Comparison of ENCODE assay signal across 25 cellular contexts in the genomic region with DNA sequence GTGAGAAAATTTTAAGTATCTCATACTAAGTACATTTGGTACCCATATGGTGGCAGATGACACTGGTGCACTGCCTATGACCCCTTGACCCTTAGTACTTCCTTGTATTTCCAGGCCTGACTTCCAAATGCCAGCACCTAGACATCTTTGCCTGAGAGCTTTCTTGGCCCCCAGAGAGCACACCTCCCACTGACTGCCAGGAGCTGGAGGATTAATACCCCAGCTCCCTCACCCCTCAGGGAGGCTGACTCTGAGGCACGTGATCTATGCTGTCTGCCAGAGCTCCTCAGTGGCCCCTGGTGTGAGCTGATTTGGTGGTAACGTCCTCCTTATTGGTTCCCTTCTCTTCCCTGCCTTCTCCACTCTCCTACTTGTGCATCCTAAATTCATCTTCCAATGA. TPM values are rescaled to one million over a fixed set of nuclear protein-coding genes. Genes with fewer than 3 reads are reported as not detected.
"Had no signal": no experiment of that assay in that cellular context is flagged by ENCODE, and none has a peak within 500 bp of the region (broad histone marks: within the 10 kb centered on the region; RNA-seq: fewer than 3 reads in every experiment).

No MANE protein-coding gene starts in this region.

- H3K27me3 ChIP-seq: ascending aorta, breast epithelium, cardiac muscle cell, colonic mucosa had no signal

- H3K27ac ChIP-seq: ascending aorta, breast epithelium, cardiac muscle cell, colonic mucosa had no signal

- H3K9me3 Mint-ChIP-seq: activated CD4-positive, alpha-beta memory T cell treated with anti-CD3 and anti-CD28 coated beads for 36 hours; activated CD4-positive, alpha-beta T cell treated with anti-CD3 and anti-CD28 coated beads, Interleukin-2, amount 10 ng/mL, durations not matched to agents 24 days and 14 days; activated naive CD4-positive, alpha-beta T cell treated with anti-CD3 and anti-CD28 coated beads, Interleukin-2, amount 10 ng/mL, durations not matched to agents 7 days and 5 days; activated naive CD4-positive, alpha-beta T cell treated with anti-CD3 and anti-CD28 coated beads, Interleukin-2, amount 50 U/mL, for 72 hours; activated naive CD8-positive, alpha-beta T cell treated with anti-CD3 and anti-CD28 coated beads, Interleukin-2, amount 10 ng/mL, durations not matched to agents 7 days and 5 days; activated T-cell treated with anti-CD3 and anti-CD28 coated beads, Interleukin-2, amount 50 U/mL, for 24 hours; activated T-cell treated with anti-CD3 and anti-CD28 coated beads, Interleukin-2, amount 50 U/mL, for 72 hours; brain had no signal

- DNase-seq: activated CD4-positive, alpha-beta memory T cell treated with anti-CD3 and anti-CD28 coated beads for 36 hours; activated CD4-positive, alpha-beta T cell treated with anti-CD3 and anti-CD28 coated beads for 36 hours; activated CD4-positive, alpha-beta T cell treated with anti-CD3 and anti-CD28 coated beads, Interleukin-2, amount 10 ng/mL, durations not matched to agents 24 days and 14 days; activated CD4-positive, CD25-positive, alpha-beta regulatory T cell; activated CD4-positive, CD25-positive, alpha-beta regulatory T cell treated with anti-CD3 and anti-CD28 coated beads, Interleukin-2, amount 50 U/mL, for 72 hours; activated CD8-positive, alpha-beta T cell treated with anti-CD3 and anti-CD28 coated beads, Interleukin-2, amount 10 ng/mL, durations not matched to agents 7 days and 5 days; activated gamma-delta T cell; activated naive CD4-positive, alpha-beta T cell; activated naive CD4-positive, alpha-beta T cell treated with anti-CD3 and anti-CD28 coated beads, Interleukin-2, amount 10 ng/mL, durations not matched to agents 7 days and 5 days; activated naive CD8-positive, alpha-beta T cell treated with anti-CD3 and anti-CD28 coated beads, Interleukin-2, amount 10 ng/mL, durations not matched to agents 7 days and 5 days; activated T-cell treated with anti-CD3 and anti-CD28 coated beads for 4 hours; activated T-cell treated with anti-CD3 and anti-CD28 coated beads, Interleukin-2, amount 50 U/mL, for 24 hours; activated T-cell treated with anti-CD3 and anti-CD28 coated beads, Interleukin-2, amount 50 U/mL, for 72 hours; central memory CD4-positive, alpha-beta T cell; cerebellar nuclear complex; colonic mucosa; effector CD8-positive, alpha-beta T cell; foreskin fibroblast; T-helper 2 cell had no signal

- H3K27ac Mint-ChIP-seq: activated CD4-positive, alpha-beta memory T cell treated with anti-CD3 and anti-CD28 coated beads for 36 hours; activated CD4-positive, alpha-beta T cell treated with anti-CD3 and anti-CD28 coated beads for 36 hours; activated CD4-positive, alpha-beta T cell treated with anti-CD3 and anti-CD28 coated beads, Interleukin-2, amount 10 ng/mL, durations not matched to agents 24 days and 14 days; activated CD8-positive, alpha-beta T cell treated with anti-CD3 and anti-CD28 coated beads, Interleukin-2, amount 10 ng/mL, durations not matched to agents 7 days and 5 days; activated naive CD4-positive, alpha-beta T cell treated with anti-CD3 and anti-CD28 coated beads, Interleukin-2, amount 10 ng/mL, durations not matched to agents 7 days and 5 days; activated naive CD4-positive, alpha-beta T cell treated with anti-CD3 and anti-CD28 coated beads, Interleukin-2, amount 50 U/mL, for 72 hours; activated naive CD8-positive, alpha-beta T cell treated with anti-CD3 and anti-CD28 coated beads, Interleukin-2, amount 10 ng/mL, durations not matched to agents 7 days and 5 days; activated T-cell treated with anti-CD3 and anti-CD28 coated beads, Interleukin-2, amount 50 U/mL, for 24 hours; activated T-cell treated with anti-CD3 and anti-CD28 coated beads, Interleukin-2, amount 50 U/mL, for 72 hours; brain had no signal

- H3K27me3 Mint-ChIP-seq: activated CD4-positive, alpha-beta memory T cell treated with anti-CD3 and anti-CD28 coated beads for 36 hours; activated CD4-positive, alpha-beta T cell treated with anti-CD3 and anti-CD28 coated beads for 36 hours; activated T-cell treated with anti-CD3 and anti-CD28 coated beads, Interleukin-2, amount 50 U/mL, for 24 hours had no signal

- H3K4me3 Mint-ChIP-seq: activated CD4-positive, alpha-beta memory T cell treated with anti-CD3 and anti-CD28 coated beads for 36 hours; activated CD4-positive, alpha-beta T cell treated with anti-CD3 and anti-CD28 coated beads for 36 hours; activated CD4-positive, alpha-beta T cell treated with anti-CD3 and anti-CD28 coated beads, Interleukin-2, amount 10 ng/mL, durations not matched to agents 24 days and 14 days; activated CD8-positive, alpha-beta T cell treated with anti-CD3 and anti-CD28 coated beads, Interleukin-2, amount 10 ng/mL, durations not matched to agents 7 days and 5 days; activated naive CD4-positive, alpha-beta T cell treated with anti-CD3 and anti-CD28 coated beads, Interleukin-2, amount 10 ng/mL, durations not matched to agents 7 days and 5 days; activated naive CD8-positive, alpha-beta T cell treated with anti-CD3 and anti-CD28 coated beads, Interleukin-2, amount 10 ng/mL, durations not matched to agents 7 days and 5 days; activated T-cell treated with anti-CD3 and anti-CD28 coated beads, Interleukin-2, amount 50 U/mL, for 24 hours; activated T-cell treated with anti-CD3 and anti-CD28 coated beads, Interleukin-2, amount 50 U/mL, for 72 hours; brain had no signal

- FAIRE-seq: frontal cortex had no signal

- H3K9me3 ChIP-seq: ascending aorta, breast epithelium, colonic mucosa had no signal

- H3K4me1 ChIP-seq: breast epithelium, colonic mucosa had no signal

- H3K4me1 Mint-ChIP-seq: activated CD4-positive, alpha-beta T cell treated with anti-CD3 and anti-CD28 coated beads for 36 hours; activated CD4-positive, alpha-beta T cell treated with anti-CD3 and anti-CD28 coated beads, Interleukin-2, amount 10 ng/mL, durations not matched to agents 24 days and 14 days; activated naive CD4-positive, alpha-beta T cell treated with anti-CD3 and anti-CD28 coated beads, Interleukin-2, amount 10 ng/mL, durations not matched to agents 7 days and 5 days; activated naive CD8-positive, alpha-beta T cell treated with anti-CD3 and anti-CD28 coated beads, Interleukin-2, amount 10 ng/mL, durations not matched to agents 7 days and 5 days had no signal

- H3K36me3 Mint-ChIP-seq: activated CD4-positive, alpha-beta memory T cell treated with anti-CD3 and anti-CD28 coated beads for 36 hours; activated naive CD4-positive, alpha-beta T cell treated with anti-CD3 and anti-CD28 coated beads, Interleukin-2, amount 10 ng/mL, durations not matched to agents 7 days and 5 days; activated naive CD4-positive, alpha-beta T cell treated with anti-CD3 and anti-CD28 coated beads, Interleukin-2, amount 50 U/mL, for 72 hours; activated naive CD8-positive, alpha-beta T cell treated with anti-CD3 and anti-CD28 coated beads, Interleukin-2, amount 10 ng/mL, durations not matched to agents 7 days and 5 days; brain had no signal

RNA-seq across cellular contexts. Expression of a gene that starts 38.0 kb away (rescaled TPM):
- total RNA-seq: ascending aorta had no signal
